ENCODE assay signal across 2 cellular contexts in the genomic region with DNA sequence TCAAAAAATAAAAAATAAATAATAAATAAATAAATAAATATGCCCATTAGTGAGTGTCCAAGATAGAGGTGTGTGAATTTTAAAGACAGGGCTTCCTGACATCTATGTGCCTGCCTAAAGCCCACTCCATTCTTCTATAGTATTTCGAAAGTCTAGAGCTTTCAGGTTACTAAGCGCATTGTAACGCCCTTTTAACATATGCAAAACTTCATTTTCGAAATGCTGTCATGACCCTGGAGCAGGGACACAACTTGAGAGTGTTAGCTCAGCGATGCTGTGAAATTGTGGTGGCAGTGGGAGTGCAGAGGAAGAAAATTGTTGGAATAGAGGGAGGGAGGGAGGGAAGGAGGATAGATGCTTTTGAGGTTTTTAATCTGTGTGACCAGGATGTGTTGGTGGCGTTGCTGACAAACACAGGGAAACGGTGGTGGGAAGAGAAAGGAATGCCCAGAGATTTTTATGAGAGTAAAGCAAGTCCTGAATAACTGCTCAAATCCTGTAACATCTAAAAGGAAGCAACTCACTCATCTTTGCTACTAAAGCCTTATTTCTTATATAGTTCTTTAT.
TF ChIP-seq lines count a peak whose summit lies in the region.

No MANE protein-coding gene starts in this region.

TF ChIP-seq in HEK293, 187 proteins besides CTCF, POLR2A, EP300 and RAD21:
- peak; percentile 88 for TF ChIP-seq EGR2 (tag by site-specific recombination; IDR thresholded peaks at IDR 0.05; ENCODE audit: low read depth)
- no peak for TF ChIP-seq ZNF791 (tag by site-specific recombination; IDR thresholded peaks at IDR 0.05)
- peak; percentile 81 for TF ChIP-seq ZFHX2 (tag by site-specific recombination; conservative IDR thresholded peaks at IDR 0.05)

TF ChIP-seq in K562, 482 proteins besides CTCF, POLR2A, EP300 and RAD21:
- TF ChIP-seq DMBX1 (CRISPR knock-in tag; IDR thresholded peaks at IDR 0.05; ENCODE audit: borderline replicate concordance) = no peak
- TF ChIP-seq HDAC1 (IDR thresholded peaks at IDR 0.05) = no peak
- TF ChIP-seq SAFB (IDR thresholded peaks at IDR 0.05; ENCODE audit: borderline replicate concordance, low read depth, low read length) = no peak
- TF ChIP-seq ZBTB33 (CRISPR knock-in tag; IDR thresholded peaks at IDR 0.05) = 0 out of 2 replicates have a peak, but pooled peaks have one; percentile 29
- TF ChIP-seq SMC3 (conservative IDR thresholded peaks at IDR 0.05; ENCODE audit: insufficient read depth, low read depth, low read length) = no peak
